In the genomic region with DNA sequence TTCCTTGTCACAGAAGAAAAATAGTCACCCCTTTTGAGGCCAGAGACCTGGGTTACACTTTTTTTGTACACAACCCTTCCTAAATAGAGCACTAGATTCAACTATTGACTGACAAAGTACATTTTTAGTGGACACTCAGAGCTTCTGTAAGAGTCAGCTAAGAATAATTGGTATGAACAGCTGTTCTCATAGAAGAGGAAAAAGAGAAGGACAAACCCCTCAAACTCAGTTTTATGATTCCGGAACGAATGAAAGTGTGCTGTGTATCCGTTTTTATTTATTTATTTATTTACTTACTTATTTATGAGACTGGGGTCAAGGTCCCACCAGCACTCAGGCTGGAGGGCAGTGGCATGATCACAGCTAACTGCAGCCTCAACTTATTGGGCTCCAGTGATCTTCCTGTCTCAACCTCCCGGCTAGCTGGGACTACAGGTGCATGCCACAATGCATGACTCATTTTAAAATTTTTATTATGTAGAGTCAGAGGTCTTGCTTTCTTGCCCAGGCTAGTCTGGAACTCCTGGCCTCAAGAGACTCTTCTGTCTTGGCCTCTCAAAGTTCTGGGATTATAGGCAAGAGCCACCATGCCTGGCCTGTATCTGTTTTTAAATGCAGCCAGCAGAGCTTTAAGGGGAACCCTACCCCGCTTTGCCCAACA, we compare ENCODE assay signal across 18 cellular contexts. TPM values are rescaled to one million over a fixed set of nuclear protein-coding genes. Genes with fewer than 3 reads are reported as not detected.
DNase-seq lines count a peak whose midpoint lies in the region; ATAC-seq, FAIRE-seq and TF ChIP-seq lines count a peak whose summit lies in the region.
"Had no signal": no experiment of that assay in that cellular context is flagged by ENCODE, and none has a peak within 500 bp of the region (broad histone marks: within the 10 kb centered on the region; RNA-seq: fewer than 3 reads in every experiment).

No MANE protein-coding gene starts in this region.

- TF ChIP-seq CTCF in PC-3 (conservative IDR thresholded peaks at IDR 0.05; ENCODE audit: low read depth, low read length) (no peak), fibroblast of mammary gland (conservative IDR thresholded peaks at IDR 0.05; ENCODE audit: control insufficient read depth, insufficient read depth, low read depth, low read length) (no peak), HFFc6 (IDR thresholded peaks at IDR 0.05) (no peak)

- H3K9me3 ChIP-seq in PC-3 (ENCODE audit: low read length), result no peaks in the 10 kb centered on the region
- no peaks in the 10 kb centered on the region for H3K9me3 ChIP-seq in neuronal stem cell (replicated peaks in 1 of 2; ENCODE audit: control insufficient read depth in 2 of 2, insufficient read depth in 1 of 2, low read depth in 1 of 2, low read length in 2 of 2)
- H3K9me3 ChIP-seq: ascending aorta, colonic mucosa, vagina had no signal

- peak overlapping the region; percentile 1 for H2BK15ac ChIP-seq in neuronal stem cell (ENCODE audit: low read length)

- no peak overlapping the region for H3K4me3 ChIP-seq in PC-3 (ENCODE audit: low read length)
- no peak overlapping the region for H3K4me3 ChIP-seq in fibroblast of mammary gland (ENCODE audit: control insufficient read depth, low read depth, low read length)
- H3K4me3 ChIP-seq in neuronal stem cell (ENCODE audit: low read length in 2 of 2), result no peak overlapping the region
- H3K4me3 ChIP-seq: ascending aorta, colonic mucosa, vagina had no signal

- H3K9me3 Mint-ChIP-seq in HFFc6, result no peaks in the 10 kb centered on the region
- H3K9me3 Mint-ChIP-seq: natural killer cell; stimulated activated naive CD8-positive, alpha-beta T cell treated with anti-CD3 and anti-CD28 coated beads, Interleukin-15, amount 100 ng/mL, for 72 hours had no signal

- H2BK120ac ChIP-seq in neuronal stem cell (ENCODE audit: low read depth, low read length), result no peak overlapping the region

- no peak overlapping the region for H4K91ac ChIP-seq in neuronal stem cell (ENCODE audit: low read depth, low read length, poor library complexity)

- no peak for FAIRE-seq in HTR-8/SVneo (lab: Jason Lieb, UNC)

- H3K4ac ChIP-seq in neuronal stem cell (ENCODE audit: low read length), result no peak overlapping the region

- no CpG with 5 or more reads among the region's 5 CpGs for whole genome bisulfite sequencing in neuronal stem cell (ENCODE audit: extremely low coverage in 2 of 2, insufficient read length in 2 of 2, insufficient replicate concordance in 1 of 2), 2 donors

- H3K79me2 ChIP-seq in PC-3 (ENCODE audit: low read length), result no peaks in the 10 kb centered on the region

- no peaks in the 10 kb centered on the region for H4K20me1 ChIP-seq in PC-3 (ENCODE audit: low read length)

- no peak overlapping the region for H2BK12ac ChIP-seq in neuronal stem cell (ENCODE audit: low read length)

- H3K27ac ChIP-seq in PC-3 (ENCODE audit: low read length) (no peak overlapping the region), neuronal stem cell (replicated peaks; ENCODE audit: low read length) (no peak overlapping the region)
- H3K27ac ChIP-seq: ascending aorta, colonic mucosa, vagina had no signal

- H3F3A ChIP-seq in PC-3 (ENCODE audit: low read length, unreplicated experiment), result no peaks in the 10 kb centered on the region

- H3K27me3 Mint-ChIP-seq in HFFc6 (ENCODE audit: insufficient read depth), result peaks cover 2% of the 10 kb centered on the region

- no peak overlapping the region for H3K18ac ChIP-seq in neuronal stem cell (ENCODE audit: low read length)

- no peak overlapping the region for H4K8ac ChIP-seq in neuronal stem cell (ENCODE audit: low read depth, low read length)

- no peaks in the 10 kb centered on the region for H3K79me1 ChIP-seq in neuronal stem cell (ENCODE audit: low read depth, low read length)

- H3K4me1 Mint-ChIP-seq in HFFc6 (ENCODE audit: low read depth), result peaks cover 38% of the 10 kb centered on the region
- H3K4me1 Mint-ChIP-seq: B cell, natural killer cell had no signal

- ATAC-seq in GM19463 (IDR thresholded peaks at IDR 0.05; ENCODE audit: unreplicated experiment) (peak; percentile 35), PC-3 (peak; percentile 97)
- ATAC-seq: activated CD4-positive, CD25-positive, alpha-beta regulatory T cell treated with anti-CD3 and anti-CD28 coated beads, Interleukin-2, amount 50 U/mL, for 24 hours; natural killer cell; stimulated activated naive CD8-positive, alpha-beta T cell treated with anti-CD3 and anti-CD28 coated beads, Interleukin-15, amount 100 ng/mL, for 72 hours had no signal

- H3K4me1 ChIP-seq in PC-3 (ENCODE audit: insufficient read depth, low read length) (peaks cover 16% of the 10 kb centered on the region), neuronal stem cell (ENCODE audit: control insufficient read depth in 2 of 2, insufficient read depth in 1 of 2, low read depth in 1 of 2, low read length in 2 of 2) (peaks cover 7 to 21% of the 10 kb centered on the region in 2 donors)
- H3K4me1 ChIP-seq: ascending aorta, colonic mucosa, vagina had no signal

- no peak overlapping the region for H3K14ac ChIP-seq in neuronal stem cell (ENCODE audit: low read length)

- no peak overlapping the region for H2BK5ac ChIP-seq in neuronal stem cell (ENCODE audit: low read length)

- H3K9me2 ChIP-seq in PC-3 (replicated peaks; ENCODE audit: low read length), result no peaks in the 10 kb centered on the region

- H2AFZ ChIP-seq in PC-3 (ENCODE audit: low read length) (no peak overlapping the region), neuronal stem cell (ENCODE audit: low read length) (no peak overlapping the region)

- H3K36me3 ChIP-seq in PC-3 (ENCODE audit: low read depth, low read length), result no peaks in the 10 kb centered on the region
- H3K36me3 ChIP-seq in neuronal stem cell (replicated peaks in 1 of 2; ENCODE audit: control insufficient read depth in 2 of 2, insufficient read depth in 2 of 2, low read length in 2 of 2), result no peaks in the 10 kb centered on the region
- H3K36me3 ChIP-seq: ascending aorta, colonic mucosa, vagina had no signal

- H3K27me3 ChIP-seq in PC-3 (ENCODE audit: low read length), result no peaks in the 10 kb centered on the region
- H3K27me3 ChIP-seq in neuronal stem cell (ENCODE audit: control insufficient read depth in 3 of 3, insufficient read depth in 3 of 3, low read depth in 1 of 3, low read length in 3 of 3), result no peaks in the 10 kb centered on the region
- H3K27me3 ChIP-seq: ascending aorta, colonic mucosa, vagina had no signal

- no peak overlapping the region for H2AK5ac ChIP-seq in neuronal stem cell (ENCODE audit: low read depth, low read length)

- intact Hi-C loops in PC-3 (cut with micrococcal nuclease), result no loop called here

- no peak overlapping the region for H3K27ac Mint-ChIP-seq in HFFc6
- H3K27ac Mint-ChIP-seq: B cell; natural killer cell; stimulated activated naive CD8-positive, alpha-beta T cell treated with anti-CD3 and anti-CD28 coated beads, Interleukin-15, amount 100 ng/mL, for 72 hours had no signal

- POLR2A ChIA-PET in PC-3 (lab: Charles Lee; ENCODE audit: unreplicated experiment), result interaction anchor here (0.6 kb wide), 2 partner anchors 9 to 292 kb away, joined by 3 to 5 read pairs; no protein-coding TSS in a partner anchor

- no TSS peak for BruUV-seq in PC-3 (replicated peaks; lab: Mats Ljungman, UMichigan)

- H3K9ac ChIP-seq in PC-3 (ENCODE audit: low read length) (no peak overlapping the region), neuronal stem cell (ENCODE audit: low read depth, low read length, poor library complexity) (no peak overlapping the region)

- peak; percentile 66 for DNase-seq in PC-3
- peak; percentile 15 for DNase-seq in fibroblast of mammary gland (ENCODE audit: low read depth)
- DNase-seq in neuronal stem cell (ENCODE audit: low spot score), result no peak
- no peak for DNase-seq in Kasumi-1 (lab: John Stamatoyannopoulos, UW)
- no peak for DNase-seq in HTR-8/SVneo (ENCODE audit: insufficient read length, low spot score)
- no peak for DNase-seq in activated effector memory CD4-positive, alpha-beta T cell treated with Interleukin-2 at 50 U/mL for 16 hours
- no peak for DNase-seq in HFFc6
- DNase-seq: activated gamma-delta T cell treated with Interleukin-2 at 50 U/mL for 16 hours; colonic mucosa; natural killer cell; NCI-H2081; stimulated activated naive CD8-positive, alpha-beta T cell treated with anti-CD3 and anti-CD28 coated beads, Interleukin-15, amount 100 ng/mL, for 72 hours; T-helper 2 cell had no signal

- H3K4me2 ChIP-seq in PC-3 (ENCODE audit: low read length) (no peak overlapping the region), neuronal stem cell (ENCODE audit: insufficient read depth, low read length, poor library complexity, severe bottlenecking) (no peak overlapping the region)

- no peaks in the 10 kb centered on the region for H3K36me3 Mint-ChIP-seq in HFFc6 (ENCODE audit: low read depth)
- H3K36me3 Mint-ChIP-seq: natural killer cell had no signal

- CTCF ChIA-PET in PC-3 (lab: Charles Lee), result no interaction called here

- no peak overlapping the region for H3K4me3 Mint-ChIP-seq in HFFc6
- H3K4me3 Mint-ChIP-seq: B cell; natural killer cell; stimulated activated naive CD8-positive, alpha-beta T cell treated with anti-CD3 and anti-CD28 coated beads, Interleukin-15, amount 100 ng/mL, for 72 hours had no signal

- no peak overlapping the region for H3K23ac ChIP-seq in neuronal stem cell (ENCODE audit: low read depth, low read length, poor library complexity)

RNA-seq across cellular contexts. Expression of a gene that starts 36.0 kb away (rescaled TPM):
- 7.2 and 7.5 TPM in 2 replicates for total RNA-seq in PC-3 (2014; rRNA removed)
- polyA plus RNA-seq in neuronal stem cell (2013, experiment 1 of 2), result 267 TPM
- 274 TPM for polyA plus RNA-seq in neuronal stem cell (2013, experiment 2 of 2)
- total RNA-seq in HFFc6 (2021; fragmentation: NEBNext Ultra II Directional; extraction: Animal tissue kit (Norgen Biotek cat#: 25700)), result 1 to 10 TPM in 4 of 6 experiments, under 1 TPM in 2; 0.64 to 1.4 (median 1.2) TPM

Comparison
In these comparisons a context has a peak if more than half of its experiments do, and no peak if none do; other contexts are left out.
1. DNase-seq: peak in PC-3 (single experiment) and fibroblast of mammary gland (single experiment); none in neuronal stem cell (single experiment), Kasumi-1 (0 of 2), HTR-8/SVneo (single experiment), activated effector memory CD4-positive, alpha-beta T cell treated with Interleukin-2 at 50 U/mL for 16 hours (single experiment) and HFFc6 (single experiment).